ENCODE assay signal across 8 cellular contexts in genomic region chr6:26215200-26216014, GRCh38.
DNase-seq lines count a peak whose midpoint lies in the region; ATAC-seq and TF ChIP-seq lines count a peak whose summit lies in the region.

No MANE protein-coding gene starts in this region.

- H3K27ac ChIP-seq in SJSA1 (peak overlapping the region; percentile 33), sigmoid colon (peak overlapping the region; percentile 88 to 97 (median 94))

- H3K4me3 ChIP-seq in AG09309 (ENCODE audit: control insufficient read depth, low read depth, low read length), result peak overlapping the region; percentile 43
- peak overlapping the region; percentile 41 for H3K4me3 ChIP-seq in SJSA1
- peak overlapping the region; percentile 75 for H3K4me3 ChIP-seq in fibroblast of pulmonary artery (replicated peaks; ENCODE audit: low read depth, low read length)
- peak overlapping the region; percentile 24 to 59 (median 50) for H3K4me3 ChIP-seq in sigmoid colon

- TF ChIP-seq POLR2A in sigmoid colon (IDR thresholded peaks at IDR 0.05), result no peak

- H3K27me3 ChIP-seq in SJSA1 (replicated peaks), result no peaks in the 10 kb centered on the region
- H3K27me3 ChIP-seq in sigmoid colon, result no peaks in the 10 kb centered on the region

- 4 to 7% methylated on average over 30 of the region's 30 CpGs for WGBS in sigmoid colon, 2 donors

- TF ChIP-seq EP300 in sigmoid colon (IDR thresholded peaks at IDR 0.05), result no peak

- TF ChIP-seq CTCF in AG09309 (IDR thresholded peaks at IDR 0.05; ENCODE audit: control insufficient read depth, insufficient read depth, low read depth, low read length, missing control alignments) (no peak), fibroblast of pulmonary artery (IDR thresholded peaks at IDR 0.05; ENCODE audit: low read length, missing control alignments) (no peak), sigmoid colon (IDR thresholded peaks at IDR 0.05) (no peak)

- intact Hi-C loops in sigmoid colon (cut with DNase I), result loop anchor here (5.0 kb wide), 4 partner anchors 58 to 193 kb away; a partner anchor contains a TSS

- H3K9me3 ChIP-seq in SJSA1 (replicated peaks), result no peaks in the 10 kb centered on the region
- no peaks in the 10 kb centered on the region for H3K9me3 ChIP-seq in sigmoid colon

- H3K4me1 ChIP-seq in SJSA1 (replicated peaks) (peaks cover 15% of the 10 kb centered on the region), sigmoid colon (peaks cover 0 to 26% (median 23%) of the 10 kb centered on the region in 4 donors)

- H3K36me3 ChIP-seq in SJSA1 (no peaks in the 10 kb centered on the region), sigmoid colon (no peaks in the 10 kb centered on the region)

- peak; percentile 0 for ATAC-seq in GM18517 (IDR thresholded peaks at IDR 0.05; ENCODE audit: unreplicated experiment)
- ATAC-seq in HG03139 (IDR thresholded peaks at IDR 0.05; ENCODE audit: unreplicated experiment), result no peak
- ATAC-seq in HG03442 (IDR thresholded peaks at IDR 0.05; ENCODE audit: unreplicated experiment), result no peak

- no peak for DNase-seq in AG09309 (ENCODE audit: low read depth)
- DNase-seq in SJSA1 (ENCODE audit: low read depth in 1 of 2, low spot score in 2 of 2), result peak in 1 of 2 experiments; percentile 58
- DNase-seq in fibroblast of pulmonary artery (ENCODE audit: low read depth), result peak; percentile 27
- no peak for DNase-seq in sigmoid colon
- no peak for DNase-seq in activated gamma-delta T cell treated with Interleukin-2 at 50 U/mL for 16 hours
